ENCODE assay signal across 11 cellular contexts in the genomic region with DNA sequence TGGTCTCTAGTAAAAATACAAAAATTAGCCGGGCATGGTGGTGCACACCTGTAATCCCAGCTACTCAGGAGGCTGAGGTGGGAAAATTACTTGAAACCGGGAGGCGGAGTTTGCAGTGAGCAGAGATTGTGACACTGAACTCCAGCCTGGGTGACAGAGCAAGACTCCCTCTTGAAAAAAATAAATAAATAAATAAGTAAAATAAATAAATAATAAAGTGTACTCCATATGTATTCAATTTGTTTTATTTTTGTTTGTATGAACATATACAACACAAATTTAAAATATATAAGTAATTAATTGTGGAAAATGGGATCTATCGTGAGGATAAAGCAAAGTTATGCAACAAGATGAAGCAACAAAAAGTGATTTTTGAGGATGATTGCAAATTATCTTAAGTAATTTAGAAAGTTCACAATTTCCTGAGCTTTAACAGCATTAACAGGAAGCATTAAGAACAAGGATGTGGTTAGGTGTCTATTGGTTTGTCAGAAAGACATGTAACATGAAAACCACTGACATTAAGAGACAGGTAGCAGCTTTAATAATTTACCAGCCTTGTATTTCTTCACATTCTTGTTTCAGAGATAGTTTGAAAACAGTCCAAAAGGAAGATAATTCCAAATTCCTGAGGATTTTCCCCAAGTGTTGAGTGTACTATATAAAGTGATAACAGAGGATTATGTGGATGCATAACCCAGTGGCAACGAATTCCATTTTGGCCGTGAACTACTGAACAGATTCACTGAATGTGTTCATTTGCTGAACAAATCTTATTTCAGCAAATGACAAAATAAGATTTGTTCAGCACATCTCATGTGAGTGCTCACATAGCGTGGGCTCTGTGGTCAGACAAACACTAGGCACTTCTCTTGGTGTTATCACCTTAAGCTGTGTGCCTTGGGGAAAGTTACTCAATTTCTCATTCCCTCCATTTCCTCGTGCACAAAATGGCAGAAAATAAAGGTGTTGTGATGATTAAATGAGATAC.
A peak's percentile ranks its signal among the peaks of the same experiment; 100 is the strongest.
DNase-seq lines count a peak whose midpoint lies in the region; ATAC-seq and TF ChIP-seq lines count a peak whose summit lies in the region.
"Had no signal": no experiment of that assay in that cellular context is flagged by ENCODE, and none has a peak within 500 bp of the region (broad histone marks: within the 10 kb centered on the region; RNA-seq: fewer than 3 reads in every experiment).

No MANE protein-coding gene starts in this region.

- no peaks in the 10 kb centered on the region for H3K36me3 ChIP-seq in CD8-positive, alpha-beta memory T cell (ENCODE audit: insufficient read depth, low read length)
- H3K36me3 ChIP-seq in uterus, result no peaks in the 10 kb centered on the region
- H3K36me3 ChIP-seq: sigmoid colon had no signal

- intact Hi-C loops in uterus (cut with DNase I; ENCODE audit: low total_unique reads), result no loop called here

- no peaks in the 10 kb centered on the region for H3K27me3 ChIP-seq in CD8-positive, alpha-beta memory T cell (ENCODE audit: insufficient read depth, low read length, poor library complexity, severe bottlenecking)
- H3K27me3 ChIP-seq in uterus, result no peaks in the 10 kb centered on the region
- H3K27me3 ChIP-seq: sigmoid colon had no signal

- no peak for TF ChIP-seq CTCF in fibroblast of villous mesenchyme (IDR thresholded peaks at IDR 0.05; ENCODE audit: insufficient read depth, low read depth, low read length)
- no peak for TF ChIP-seq CTCF in uterus (IDR thresholded peaks at IDR 0.05)

- peak in 2 of 5 donors; percentile 71 to 74 for DNase-seq in CD8-positive, alpha-beta memory T cell
- DNase-seq in NOMO-1 (lab: John Stamatoyannopoulos, UW; ENCODE audit: unreplicated experiment in 2 of 2) (peak; percentile 38 to 63), fibroblast of villous mesenchyme (ENCODE audit: low read depth) (peak; percentile 84), uterus (no peak), NCI-H526 (lab: John Stamatoyannopoulos, UW) (no peak)
- no peak for DNase-seq in stimulated activated CD4-positive, alpha-beta T cell treated with anti-CD3 and anti-CD28 coated beads, Interleukin-2, amount 100 ng/mL, for 24 hours
- DNase-seq: left cardiac atrium, sigmoid colon had no signal

- no peak overlapping the region for H3K27ac ChIP-seq in CD8-positive, alpha-beta memory T cell (ENCODE audit: low read depth, low read length)
- no peak overlapping the region for H3K27ac ChIP-seq in uterus
- H3K27ac ChIP-seq: sigmoid colon had no signal

- peak overlapping the region; percentile 79 to 91 (median 87) for H3K27ac Mint-ChIP-seq in CD8-positive, alpha-beta memory T cell

- CTCF ChIA-PET in CD8-positive, alpha-beta memory T cell (lab: Charles Lee), result interaction anchor here (0.9 to 2.2 kb wide), 6 partner anchors 12 to 238 kb away, joined by 3 to 15 read pairs (median 4); a partner anchor contains a TSS

- ATAC-seq in GM21423 (IDR thresholded peaks at IDR 0.05; ENCODE audit: unreplicated experiment) (peak; percentile 71), HG03565 (IDR thresholded peaks at IDR 0.05; ENCODE audit: unreplicated experiment) (no peak)
- ATAC-seq: K562 had no signal

- POLR2A ChIA-PET in CD8-positive, alpha-beta memory T cell (lab: Charles Lee), result interaction anchor here (0.5 to 1.6 kb wide), 9 partner anchors 10 to 161 kb away, joined by 4 to 10 read pairs (median 4); a partner anchor contains a TSS

- H3K4me1 ChIP-seq in CD8-positive, alpha-beta memory T cell (ENCODE audit: insufficient read depth, low read length), result peaks cover 76% of the 10 kb centered on the region
- no peaks in the 10 kb centered on the region for H3K4me1 ChIP-seq in uterus
- H3K4me1 ChIP-seq: sigmoid colon had no signal

- H3K27me3 Mint-ChIP-seq in CD8-positive, alpha-beta memory T cell, result no peaks in the 10 kb centered on the region

- peak overlapping the region; percentile 31 to 75 (median 68) for H3K4me3 Mint-ChIP-seq in CD8-positive, alpha-beta memory T cell

- peak overlapping the region; percentile 24 for H3K4me3 ChIP-seq in CD8-positive, alpha-beta memory T cell (ENCODE audit: low read length)
- no peak overlapping the region for H3K4me3 ChIP-seq in fibroblast of villous mesenchyme (ENCODE audit: low read depth, low read length)
- H3K4me3 ChIP-seq in uterus, result no peak overlapping the region
- H3K4me3 ChIP-seq: K562, sigmoid colon had no signal

- peaks cover 12 to 55% (median 52%) of the 10 kb centered on the region in 3 donors for H3K36me3 Mint-ChIP-seq in CD8-positive, alpha-beta memory T cell

- peaks cover 28 to 78% (median 64%) of the 10 kb centered on the region in 5 donors for H3K9me3 Mint-ChIP-seq in CD8-positive, alpha-beta memory T cell

- no peak for TF ChIP-seq POLR2A in uterus (IDR thresholded peaks at IDR 0.05)

- peaks cover 41% of the 10 kb centered on the region for H3K9me3 ChIP-seq in CD8-positive, alpha-beta memory T cell (ENCODE audit: low read length)
- H3K9me3 ChIP-seq in uterus, result no peaks in the 10 kb centered on the region

- peaks cover 55 to 75% (median 72%) of the 10 kb centered on the region in 3 donors for H3K4me1 Mint-ChIP-seq in CD8-positive, alpha-beta memory T cell

Comparison
In these comparisons a context has a peak if more than half of its experiments do, and no peak if none do; other contexts are left out.
1. DNase-seq: peak in NOMO-1 (2 of 2) and fibroblast of villous mesenchyme (single experiment); none in uterus (0 of 2), stimulated activated CD4-positive, alpha-beta T cell treated with anti-CD3 and anti-CD28 coated beads, Interleukin-2, amount 100 ng/mL, for 24 hours (0 of 2) and NCI-H526 (0 of 2).